Comparison of ENCODE assay signal across 10 cellular contexts in genomic region chr5:68419637-68420452, GRCh38.
DNase-seq lines count a peak whose midpoint lies in the region; TF ChIP-seq lines count a peak whose summit lies in the region.
"Had no signal": no experiment of that assay in that cellular context is flagged by ENCODE, and none has a peak within 500 bp of the region (broad histone marks: within the 10 kb centered on the region; RNA-seq: fewer than 3 reads in every experiment).

No MANE protein-coding gene starts in this region.

- H3K4me2 ChIP-seq in SK-N-SH, result no peak overlapping the region

- H3K9me2 ChIP-seq in SK-N-SH, result no peaks in the 10 kb centered on the region

- no peaks in the 10 kb centered on the region for H3K36me3 Mint-ChIP-seq in nephron (ENCODE audit: low read depth)
- no peaks in the 10 kb centered on the region for H3K36me3 Mint-ChIP-seq in activated T-cell treated with anti-CD3 and anti-CD28 coated beads, Interleukin-2, amount 50 U/mL, for 24 hours (ENCODE audit: low read depth)

- CTCF ChIA-PET in SK-N-SH (lab: Yijun Ruan, JAX), result interaction anchor here (0.7 to 1.3 kb wide), 3 partner anchors 16 to 587 kb away, joined by 3 to 5 read pairs (median 3); no protein-coding TSS in a partner anchor

- H3K4me3 ChIP-seq in AG10803 (ENCODE audit: low read length) (no peak overlapping the region), cardiac fibroblast (replicated peaks in 1 of 2; ENCODE audit: low read depth in 2 of 2, low read length in 2 of 2) (no peak overlapping the region), SK-N-SH (ENCODE audit: low read depth in 2 of 2, low read length in 1 of 2) (no peak overlapping the region)
- H3K4me3 ChIP-seq: esophagus muscularis mucosa had no signal

- TF ChIP-seq EP300 in SK-N-SH (IDR thresholded peaks at IDR 0.05; ENCODE audit: borderline replicate concordance in 1 of 2, low read depth in 1 of 2, low read length in 1 of 2), result no peak

- DNase-seq in AG10803 (ENCODE audit: low read depth) (peak; percentile 28), LoVo (ENCODE audit: low spot score) (peak; percentile 41), cardiac fibroblast (ENCODE audit: low read depth in 2 of 2) (peak; percentile 66 to 67), SK-N-SH (no peak), OCI-M2 (lab: John Stamatoyannopoulos, UW; ENCODE audit: unreplicated experiment) (no peak)
- no peak for DNase-seq in activated T-cell treated with anti-CD3 and anti-CD28 coated beads, Interleukin-2, amount 50 U/mL, for 1 hour
- DNase-seq in activated T-cell treated with anti-CD3 and anti-CD28 coated beads, Interleukin-2, amount 50 U/mL, for 24 hours, result no peak

- H3K27ac ChIP-seq in SK-N-SH (ENCODE audit: low read depth in 2 of 2, low read length in 1 of 2), result no peak overlapping the region

- POLR2A ChIA-PET in SK-N-SH (lab: Yijun Ruan, JAX), result no interaction called here

- no peaks in the 10 kb centered on the region for H3K9me3 ChIP-seq in SK-N-SH
- H3K9me3 ChIP-seq: esophagus muscularis mucosa had no signal

- TF ChIP-seq CTCF in AG10803 (conservative IDR thresholded peaks at IDR 0.05; ENCODE audit: low read length) (no peak), cardiac fibroblast (IDR thresholded peaks at IDR 0.05; ENCODE audit: low read depth, low read length) (no peak), nephron (IDR thresholded peaks at IDR 0.05; ENCODE audit: unreplicated experiment in 3 of 3) (no peak), SK-N-SH (IDR thresholded peaks at IDR 0.05) (no peak)

- H3K9me3 Mint-ChIP-seq in nephron, result no peaks in the 10 kb centered on the region
- H3K9me3 Mint-ChIP-seq in activated T-cell treated with anti-CD3 and anti-CD28 coated beads, Interleukin-2, amount 50 U/mL, for 24 hours, result no peaks in the 10 kb centered on the region
- H3K9me3 Mint-ChIP-seq: activated T-helper 2 cell treated with anti-CD3 and anti-CD28 coated beads, Interferon-gamma antibody, Interleukin-2, Interleukin-4, amounts not matched to agents 10 μg/mL and 5 μg/mL and 100 μg/mL, durations not matched to agents 14 hours and 24 hours and 36 hours had no signal

- TF ChIP-seq RAD21 in SK-N-SH (IDR thresholded peaks at IDR 0.05; ENCODE audit: low read length), result no peak

- peaks cover 7 to 28% of the 10 kb centered on the region in 2 experiments; a peak in 3 of 4 replicates for H3K4me1 ChIP-seq in SK-N-SH (ENCODE audit: control insufficient read depth in 1 of 2, insufficient read depth in 2 of 2, low read depth in 1 of 2, low read length in 1 of 2)

- H3K79me2 ChIP-seq in SK-N-SH (ENCODE audit: insufficient read depth), result no peaks in the 10 kb centered on the region

- no peak overlapping the region for H2AFZ ChIP-seq in SK-N-SH (ENCODE audit: low read depth)

- H3K4me3 Mint-ChIP-seq in nephron, result peak overlapping the region in 1 of 3 experiments; percentile 21
- no peak overlapping the region for H3K4me3 Mint-ChIP-seq in activated T-cell treated with anti-CD3 and anti-CD28 coated beads, Interleukin-2, amount 50 U/mL, for 24 hours

- H3K9ac ChIP-seq in SK-N-SH, result no peak overlapping the region

- 50% methylated on average over 7 of the region's 8 CpGs for WGBS in SK-N-SH (ENCODE audit: low lambda C conversion rate)

- peaks cover 79% of the 10 kb centered on the region for H3K4me1 Mint-ChIP-seq in nephron
- peaks cover 35% of the 10 kb centered on the region for H3K4me1 Mint-ChIP-seq in activated T-cell treated with anti-CD3 and anti-CD28 coated beads, Interleukin-2, amount 50 U/mL, for 24 hours (ENCODE audit: low read depth)

- no peaks in the 10 kb centered on the region for H3K27me3 ChIP-seq in SK-N-SH (ENCODE audit: insufficient read depth)
- H3K27me3 ChIP-seq: esophagus muscularis mucosa had no signal

- no peaks in the 10 kb centered on the region for H4K20me1 ChIP-seq in SK-N-SH (ENCODE audit: insufficient read depth)

- H3K27ac Mint-ChIP-seq in nephron, result peak overlapping the region; percentile 26 to 48 (median 48)
- no peak overlapping the region for H3K27ac Mint-ChIP-seq in activated T-cell treated with anti-CD3 and anti-CD28 coated beads, Interleukin-2, amount 50 U/mL, for 24 hours
- H3K27ac Mint-ChIP-seq: activated T-helper 2 cell treated with anti-CD3 and anti-CD28 coated beads, Interferon-gamma antibody, Interleukin-2, Interleukin-4, amounts not matched to agents 10 μg/mL and 5 μg/mL and 100 μg/mL, durations not matched to agents 14 hours and 24 hours and 36 hours had no signal

- H3F3A ChIP-seq in SK-N-SH (replicated peaks; ENCODE audit: insufficient read depth), result no peaks in the 10 kb centered on the region

- no peaks in the 10 kb centered on the region for H3K27me3 Mint-ChIP-seq in nephron (ENCODE audit: low read depth)
- no peaks in the 10 kb centered on the region for H3K27me3 Mint-ChIP-seq in activated T-cell treated with anti-CD3 and anti-CD28 coated beads, Interleukin-2, amount 50 U/mL, for 24 hours

- H3K36me3 ChIP-seq in SK-N-SH (replicated peaks in 1 of 2; ENCODE audit: control insufficient read depth in 1 of 2, insufficient read depth in 2 of 2, low read length in 1 of 2), result no peaks in the 10 kb centered on the region
- H3K36me3 ChIP-seq: esophagus muscularis mucosa had no signal

TF ChIP-seq in SK-N-SH, 30 proteins besides CTCF, POLR2A, EP300 and RAD21:
- TF ChIP-seq SMC3 (IDR thresholded peaks at IDR 0.05; ENCODE audit: low read depth, low read length) (no peak), IRF3 (IDR thresholded peaks at IDR 0.05; ENCODE audit: low read depth, low read length) (no peak), MEF2A (IDR thresholded peaks at IDR 0.05; ENCODE audit: borderline replicate concordance, low read depth) (no peak), CHD2 (IDR thresholded peaks at IDR 0.05; ENCODE audit: low read length, partially characterized antibody) (no peak), RXRA (IDR thresholded peaks at IDR 0.05; ENCODE audit: borderline replicate concordance, low read depth) (no peak), GABPA (IDR thresholded peaks at IDR 0.05; ENCODE audit: low read depth) (no peak), TCF12 (IDR thresholded peaks at IDR 0.05) (no peak), PBX3 (IDR thresholded peaks at IDR 0.05) (no peak)

Comparison
In these comparisons a context has a peak if more than half of its experiments do, and no peak if none do; other contexts are left out.
1. DNase-seq: peak in AG10803 (single experiment), LoVo (single experiment) and cardiac fibroblast (2 of 2); none in activated T-cell treated with anti-CD3 and anti-CD28 coated beads, Interleukin-2, amount 50 U/mL, for 1 hour (single experiment), activated T-cell treated with anti-CD3 and anti-CD28 coated beads, Interleukin-2, amount 50 U/mL, for 24 hours (single experiment), SK-N-SH (single experiment) and OCI-M2 (single experiment).